Comparison of ENCODE assay signal across 8 cellular contexts in the genomic region with DNA sequence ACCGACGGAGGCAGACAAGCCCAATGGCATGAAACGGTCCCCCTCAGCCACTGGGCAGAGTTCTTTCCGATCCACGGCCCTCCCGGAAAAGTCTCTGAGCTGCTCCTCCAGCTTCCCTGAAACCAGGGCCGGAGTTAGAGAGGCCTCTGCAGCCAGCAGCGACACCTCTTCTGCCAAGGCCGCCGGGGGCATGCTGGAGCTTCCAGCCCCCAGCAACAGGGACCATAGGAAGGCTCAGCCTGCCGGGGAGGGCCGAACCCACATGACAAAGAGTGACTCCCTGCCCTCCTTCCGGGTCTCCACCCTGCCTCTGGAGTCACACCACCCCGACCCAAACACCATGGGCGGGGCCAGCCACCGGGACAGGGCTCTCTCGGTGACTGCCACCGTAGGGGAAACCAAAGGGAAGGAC. TPM values are rescaled to one million over a fixed set of nuclear protein-coding genes. Genes with fewer than 3 reads are reported as not detected.
DNase-seq lines count a peak whose midpoint lies in the region; ATAC-seq and TF ChIP-seq lines count a peak whose summit lies in the region.

No MANE protein-coding gene starts in this region.

- no peaks in the 10 kb centered on the region for H3F3A ChIP-seq in MM.1S (ENCODE audit: insufficient read depth, low read length)

- H2AFZ ChIP-seq in MM.1S (ENCODE audit: low read length) = peak overlapping the region; percentile 60

- ATAC-seq in GM21529 (IDR thresholded peaks at IDR 0.05; ENCODE audit: unreplicated experiment) = peak; percentile 10
- peak; percentile 87 for ATAC-seq in activated T-helper 17 cell treated with anti-CD3 and anti-CD28 coated beads, Interleukin-2, amount 50 U/mL, for 72 hours (replicated peaks)
- peak; percentile 72 to 81 for ATAC-seq in right cardiac atrium

- H3K4me3 ChIP-seq in MM.1S (ENCODE audit: low read length) (peak overlapping the region; percentile 40), right cardiac atrium (ENCODE audit: low read length) (no peak overlapping the region)

- H3K9me2 ChIP-seq in MM.1S (replicated peaks; ENCODE audit: insufficient read depth, low read length) = no peaks in the 10 kb centered on the region

- no peaks in the 10 kb centered on the region for H3K9me3 Mint-ChIP-seq in activated T-helper 17 cell treated with anti-CD3 and anti-CD28 coated beads, Interleukin-2, amount 50 U/mL, for 72 hours

- TF ChIP-seq CTCF in 22Rv1 (IDR thresholded peaks at IDR 0.05) (peak; percentile 53), MM.1S (IDR thresholded peaks at IDR 0.05; ENCODE audit: low read length) (no peak)

- no peak overlapping the region for H3K27ac ChIP-seq in 22Rv1
- H3K27ac ChIP-seq in MM.1S (ENCODE audit: low read length) = no peak overlapping the region
- H3K27ac ChIP-seq in right cardiac atrium (ENCODE audit: low read length) = peak overlapping the region; percentile 68

- no peaks in the 10 kb centered on the region for H3K27me3 Mint-ChIP-seq in activated T-helper 17 cell treated with anti-CD3 and anti-CD28 coated beads, Interleukin-2, amount 50 U/mL, for 72 hours

- H3K36me3 Mint-ChIP-seq in activated T-helper 17 cell treated with anti-CD3 and anti-CD28 coated beads, Interleukin-2, amount 50 U/mL, for 72 hours (ENCODE audit: low read depth) = peaks cover 80% of the 10 kb centered on the region

- H3K27me3 ChIP-seq in MM.1S (replicated peaks; ENCODE audit: insufficient read depth, low read length) = no peaks in the 10 kb centered on the region
- no peaks in the 10 kb centered on the region for H3K27me3 ChIP-seq in right cardiac atrium (ENCODE audit: control insufficient read depth, insufficient read depth)

- peak overlapping the region; percentile 60 for H3K4me2 ChIP-seq in MM.1S (ENCODE audit: low read depth, low read length)

- H3K27ac Mint-ChIP-seq in activated T-helper 17 cell treated with anti-CD3 and anti-CD28 coated beads, Interleukin-2, amount 50 U/mL, for 72 hours = peak overlapping the region; percentile 96

- intact Hi-C loops in right cardiac atrium (cut with DNase I) = loop anchor here in 1 of 4 donors (5.0 kb wide), 1 partner anchor 41 kb away; no protein-coding TSS in a partner anchor

- H3K4me1 ChIP-seq in MM.1S (ENCODE audit: low read length) (no peaks in the 10 kb centered on the region), right cardiac atrium (ENCODE audit: control insufficient read depth, insufficient read depth, low read length) (no peaks in the 10 kb centered on the region)

- peaks cover 38% of the 10 kb centered on the region for H3K4me1 Mint-ChIP-seq in activated T-helper 17 cell treated with anti-CD3 and anti-CD28 coated beads, Interleukin-2, amount 50 U/mL, for 72 hours

- H3K79me2 ChIP-seq in MM.1S (ENCODE audit: low read length) = no peaks in the 10 kb centered on the region

- H3K9ac ChIP-seq in MM.1S (ENCODE audit: low read length) = peak overlapping the region; percentile 40

- H3K9me3 ChIP-seq in MM.1S (replicated peaks; ENCODE audit: insufficient read depth, low read length) (no peaks in the 10 kb centered on the region), right cardiac atrium (ENCODE audit: control insufficient read depth, low read length) (no peaks in the 10 kb centered on the region)

- 28% methylated on average over 18 of the region's 18 CpGs for WGBS in right cardiac atrium

- H3K4me3 Mint-ChIP-seq in activated T-helper 17 cell treated with anti-CD3 and anti-CD28 coated beads, Interleukin-2, amount 50 U/mL, for 72 hours = peak overlapping the region; percentile 91

- H3K36me3 ChIP-seq in MM.1S (replicated peaks; ENCODE audit: insufficient read depth, low read length) = no peaks in the 10 kb centered on the region

- DNase-seq in MM.1S = no peak
- peak; percentile 78 to 88 (median 85) for DNase-seq in right cardiac atrium
- peak; percentile 28 to 45 for DNase-seq in stimulated activated CD4-positive, alpha-beta T cell treated with anti-CD3 and anti-CD28 coated beads, Interleukin-1b, Interleukin-23, amount 100 ng/mL, for 1 hour (ENCODE audit: low read depth in 2 of 2)
- DNase-seq in NCI-H446 (lab: John Stamatoyannopoulos, UW) = no peak
- DNase-seq in hippocampal formation (lab: John Stamatoyannopoulos, UW) = no peak

- H4K20me1 ChIP-seq in MM.1S (ENCODE audit: insufficient read depth, low read length) = no peaks in the 10 kb centered on the region

RNA-seq across cellular contexts. Expression of gene CD180, which starts 30.1 kb away (rescaled TPM):
- under 1 TPM; 0.08 to 0.80 TPM for total RNA-seq in activated T-helper 17 cell treated with anti-CD3 and anti-CD28 coated beads, Interleukin-2, amount 50 U/mL, for 72 hours
- 1 to 10 TPM in 2 of 4 donors, under 1 TPM in 2; 0.48 to 1.4 (median 0.88) TPM for total RNA-seq in right cardiac atrium
- 0.11 TPM for polyA plus RNA-seq in right cardiac atrium

Comparison
In these comparisons a context has a peak if more than half of its experiments do, and no peak if none do; other contexts are left out.
1. ATAC-seq: peak in every context shown above with its lines; median percentile 87 in activated T-helper 17 cell treated with anti-CD3 and anti-CD28 coated beads, Interleukin-2, amount 50 U/mL, for 72 hours; 76 in right cardiac atrium; 10 in GM21529.
2. DNase-seq: peak in right cardiac atrium (3 of 3) and stimulated activated CD4-positive, alpha-beta T cell treated with anti-CD3 and anti-CD28 coated beads, Interleukin-1b, Interleukin-23, amount 100 ng/mL, for 1 hour (2 of 2); none in MM.1S (single experiment), NCI-H446 (0 of 2) and hippocampal formation (0 of 2).